In genomic region chr1:76354236-76354635, GRCh38 we compare ENCODE assay signal across 1 cellular context.
"Had no signal": no experiment of that assay in that cellular context is flagged by ENCODE, and none has a peak within 500 bp of the region (broad histone marks: within the 10 kb centered on the region; RNA-seq: fewer than 3 reads in every experiment).

No MANE protein-coding gene starts in this region.

- H3K36me3 ChIP-seq: MG63 had no signal

- H3K9me3 ChIP-seq: MG63 had no signal

- H3K4me3 ChIP-seq: MG63 had no signal
